In the genomic region with DNA sequence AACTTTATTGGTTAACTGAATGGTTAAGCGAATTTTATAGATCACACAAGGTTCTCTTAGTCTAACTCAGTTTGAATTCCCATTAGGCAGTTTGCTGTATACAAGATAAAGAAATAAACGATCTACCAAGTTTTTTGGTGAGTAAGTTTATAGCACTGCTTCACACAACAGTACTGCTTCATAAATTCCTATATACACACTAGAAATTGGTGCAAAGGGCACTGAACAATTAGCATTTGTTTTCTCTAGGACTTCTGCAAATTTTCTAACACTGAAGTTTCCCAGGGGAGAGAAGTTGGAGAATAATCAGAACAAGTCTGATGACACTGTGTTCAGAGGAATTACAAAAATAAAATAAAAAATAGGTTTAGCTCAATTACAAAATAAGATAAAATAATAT, we compare ENCODE assay signal across 6 cellular contexts.
"Had no signal": no experiment of that assay in that cellular context is flagged by ENCODE, and none has a peak within 500 bp of the region (broad histone marks: within the 10 kb centered on the region; RNA-seq: fewer than 3 reads in every experiment).

No MANE protein-coding gene starts in this region.

- ATAC-seq: GM23338 had no signal

- H3K27ac ChIP-seq: KMS-11 had no signal

- H3K4me3 ChIP-seq: GM23338 had no signal

- H3K4me2 ChIP-seq: GM23338, KMS-11 had no signal

- FAIRE-seq: H1 had no signal

- H3K9ac ChIP-seq: KMS-11 had no signal

- DNase-seq: H9, HCEC 1CT, KBM-7 had no signal
